8 cellular contexts compared by ENCODE assay signal in the genomic region with DNA sequence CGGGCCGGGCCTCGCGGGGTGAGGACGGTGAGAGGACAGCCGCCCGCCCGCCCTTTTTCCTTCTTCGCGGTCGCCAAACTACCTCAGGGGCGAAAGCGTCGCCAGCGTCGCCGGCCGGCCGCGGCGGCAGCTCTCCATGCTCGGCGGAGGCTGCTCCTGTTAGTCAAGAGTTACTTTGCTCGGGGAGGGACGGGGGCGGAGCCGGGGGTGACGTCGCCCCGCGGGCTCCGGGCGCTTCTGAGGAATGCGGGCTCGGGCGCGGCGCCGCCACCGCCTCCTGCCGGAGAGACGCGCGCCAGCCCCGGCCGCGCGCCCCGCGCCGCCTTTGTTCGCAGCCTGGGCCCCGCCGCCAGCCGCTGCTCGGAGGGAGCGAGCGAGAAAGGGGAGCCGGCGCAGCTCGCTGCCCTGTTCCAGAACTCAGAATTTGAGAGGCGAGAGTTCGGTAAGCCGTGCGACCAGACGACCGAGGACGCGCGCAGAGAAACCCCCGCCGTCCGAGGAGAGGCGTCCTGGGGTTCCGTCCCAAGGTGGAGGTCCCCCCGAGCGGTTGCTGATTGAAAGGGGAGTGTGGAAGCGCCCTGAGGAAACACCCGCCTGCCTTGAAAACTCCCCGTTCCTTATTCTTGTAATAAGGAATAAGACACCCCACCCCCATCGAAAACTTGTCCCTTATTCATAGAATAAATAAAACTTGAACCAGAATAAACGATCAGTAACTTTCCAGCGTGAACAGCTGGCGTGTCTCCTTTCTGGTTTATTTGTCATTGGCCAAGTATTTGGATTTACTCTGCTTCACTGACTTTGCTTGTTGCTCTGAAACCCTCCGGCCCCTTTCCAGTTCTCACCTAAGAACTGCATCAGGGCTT. TPM values are rescaled to one million over a fixed set of nuclear protein-coding genes. Genes with fewer than 3 reads are reported as not detected.
DNase-seq lines count a peak whose midpoint lies in the region; ATAC-seq and TF ChIP-seq lines count a peak whose summit lies in the region.

Gene PTPRK (minus strand): TSS at position 164 of the 866 bp plus-strand sequence. CDS start 241 bp downstream, outside the sequence.

- TSS peak; percentile 88 for BruUV-seq in IMR-90 (replicated peaks; lab: Mats Ljungman, UMichigan)

- intact Hi-C loops in IMR-90 (cut with micrococcal nuclease), result loop anchor here (1.0 to 10.0 kb wide), 6 partner anchors 210 to 1057 kb away; partner anchors contain the start of gene LAMA2
- intact Hi-C loops in cardiac septum (cut with DNase I), result loop anchor here (10.0 kb wide), 1 partner anchor 204 kb away; no protein-coding TSS in a partner anchor
- intact Hi-C loops in tibial artery (cut with DNase I; ENCODE audit: low total_unique reads), result no loop called here

- peak within 1 kb of the TSS; percentile 96 for H3K4me2 ChIP-seq in IMR-90 (ENCODE audit: low read depth, low read length)
- peak within 1 kb of the TSS; percentile 97 for H3K4me2 ChIP-seq in trophoblast cell (ENCODE audit: low read length)

- ATAC-seq in GM21528 (IDR thresholded peaks at IDR 0.05; ENCODE audit: low FRiP score, unreplicated experiment) (peak; percentile 94), IMR-90 (ENCODE audit: low read depth) (peak; percentile 86)

- peak within 1 kb of the TSS; percentile 93 for H4K12ac ChIP-seq in trophoblast cell (ENCODE audit: low read depth, low read length)

- DNase-seq in DMS79 treated with DMSO at 0.1 percent for 48 hours (lab: John Stamatoyannopoulos, UW) (peak; percentile 50), IMR-90 (peak; percentile 91), SKM-1 (lab: John Stamatoyannopoulos, UW; ENCODE audit: unreplicated experiment) (peak; percentile 82), cardiac septum (ENCODE audit: low spot score) (peak; percentile 94), trophoblast cell (peak; percentile 89 to 93), tibial artery (peak; percentile 91 to 95)

- peaks cover 5% of the 10 kb centered on the region; the same call in 1 of the 2 replicates for H3K4me1 ChIP-seq in IMR-90 (ENCODE audit: control insufficient read depth, insufficient read depth, low read length)
- peaks cover 3 to 7% of the 10 kb centered on the region in 2 experiments for H3K4me1 ChIP-seq in trophoblast cell (ENCODE audit: control insufficient read depth in 1 of 2, insufficient read depth in 2 of 2, low read length in 2 of 2)
- H3K4me1 ChIP-seq in tibial artery, result peaks cover 0 to 36% (median 14%) of the 10 kb centered on the region in 4 donors

- no peaks in the 10 kb centered on the region for H3K9me1 ChIP-seq in IMR-90 (ENCODE audit: insufficient read depth, low read length)

- H2AK5ac ChIP-seq in IMR-90 (ENCODE audit: low read depth, low read length) (peak within 1 kb of the TSS; percentile 55; the same call in 1 of the 2 replicates), trophoblast cell (ENCODE audit: low read length) (no peak within 1 kb of the TSS)

- H3K27me3 ChIP-seq in IMR-90 (ENCODE audit: control insufficient read depth, insufficient read depth, low read length), result no peaks in the 10 kb centered on the region
- no peaks in the 10 kb centered on the region for H3K27me3 ChIP-seq in trophoblast cell (ENCODE audit: insufficient read depth, low read length)
- H3K27me3 ChIP-seq in tibial artery, result no peaks in the 10 kb centered on the region

- H3K9ac ChIP-seq in IMR-90 (ENCODE audit: low read depth, low read length) (peak within 1 kb of the TSS; percentile 96), trophoblast cell (ENCODE audit: low read length) (peak within 1 kb of the TSS; percentile 99)

- peak; percentile 53 for TF ChIP-seq RAD21 in IMR-90 (IDR thresholded peaks at IDR 0.05; ENCODE audit: low read length)

- H3K14ac ChIP-seq in IMR-90 (replicated peaks; ENCODE audit: low read depth, low read length) (peak within 1 kb of the TSS; percentile 97), trophoblast cell (ENCODE audit: low read length) (peak within 1 kb of the TSS; percentile 62)

- POLR2A ChIA-PET in IMR-90 (lab: Charles Lee; ENCODE audit: unreplicated experiment), result interaction anchor here (0.6 kb wide), 1 partner anchor 245 kb away, joined by 3 read pairs; no protein-coding TSS in a partner anchor

- no peaks in the 10 kb centered on the region for H3K36me3 ChIP-seq in IMR-90 (ENCODE audit: control insufficient read depth, insufficient read depth, low read length)
- no peaks in the 10 kb centered on the region for H3K36me3 ChIP-seq in trophoblast cell (ENCODE audit: control insufficient read depth in 1 of 2, insufficient read depth in 2 of 2, low read length in 2 of 2)
- H3K36me3 ChIP-seq in tibial artery, result no peaks in the 10 kb centered on the region

- peak within 1 kb of the TSS; percentile 88; the same call in 2 of the 3 replicates for H2BK15ac ChIP-seq in IMR-90 (ENCODE audit: low read depth, low read length)

- in situ Hi-C loops in IMR-90 (cut with MboI; ENCODE audit: low sequenced_read_pairs), result loop anchor here (10.0 kb wide), 1 partner anchor 204 kb away; no protein-coding TSS in a partner anchor

- CTCF ChIA-PET in IMR-90 (lab: Yijun Ruan, JAX), result interaction anchor here (0.6 to 1.3 kb wide), 3 partner anchors 150 to 532 kb away, joined by 3 read pairs; no protein-coding TSS in a partner anchor

- peaks cover 7 to 33% of the 10 kb centered on the region in 2 experiments for H3K79me1 ChIP-seq in IMR-90 (ENCODE audit: low read depth in 1 of 2, low read length in 2 of 2)
- peaks cover 15% of the 10 kb centered on the region for H3K79me1 ChIP-seq in trophoblast cell (ENCODE audit: low read length)

- H3K18ac ChIP-seq in IMR-90 (ENCODE audit: low read depth, low read length) (peak within 1 kb of the TSS; percentile 90), trophoblast cell (ENCODE audit: low read length) (peak within 1 kb of the TSS; percentile 89)

- peak within 1 kb of the TSS; percentile 99 for H3K56ac ChIP-seq in IMR-90 (ENCODE audit: extremely low read depth, insufficient read depth, low read length)

- H3K9me3 ChIP-seq in IMR-90 (ENCODE audit: control insufficient read depth, insufficient read depth, low read length) (no peaks in the 10 kb centered on the region), trophoblast cell (ENCODE audit: insufficient read depth, low read depth, low read length) (no peaks in the 10 kb centered on the region), tibial artery (no peaks in the 10 kb centered on the region)

- dilution Hi-C loops in IMR-90 (cut with HindIII; ENCODE audit: low sequenced_read_pairs, unreplicated experiment), result no loop called here

- peak within 1 kb of the TSS; percentile 74 to 92 for H4K8ac ChIP-seq in IMR-90 (ENCODE audit: low read depth in 2 of 2, low read length in 2 of 2)
- peak within 1 kb of the TSS; percentile 81 for H4K8ac ChIP-seq in trophoblast cell (ENCODE audit: low read depth, low read length)

- H3K79me2 ChIP-seq in trophoblast cell (ENCODE audit: control insufficient read depth, insufficient read depth, low read length, poor library complexity), result peaks cover 13% of the 10 kb centered on the region

- peak within 1 kb of the TSS; percentile 71 for H2BK12ac ChIP-seq in trophoblast cell (ENCODE audit: low read length)

- peak within 1 kb of the TSS; percentile 95 for H2BK120ac ChIP-seq in IMR-90 (ENCODE audit: low read depth, low read length)
- H2BK120ac ChIP-seq in trophoblast cell (ENCODE audit: insufficient read depth, low read length, poor library complexity), result peak within 1 kb of the TSS; percentile 94

- TF ChIP-seq CTCF in IMR-90 (conservative IDR thresholded peaks at IDR 0.05; ENCODE audit: low read depth, low read length), result peak; percentile 69
- TF ChIP-seq CTCF in tibial artery (IDR thresholded peaks at IDR 0.05), result peak; percentile 45 to 74

- peak within 1 kb of the TSS; percentile 69 for H4K5ac ChIP-seq in IMR-90 (ENCODE audit: low read depth, low read length)

- peak within 1 kb of the TSS; percentile 97 for H3K23ac ChIP-seq in IMR-90 (ENCODE audit: low read depth, low read length)
- no peak within 1 kb of the TSS for H3K23ac ChIP-seq in trophoblast cell (ENCODE audit: low read length)

- H4K91ac ChIP-seq in IMR-90 (ENCODE audit: insufficient read depth, low read depth, low read length) (peak within 1 kb of the TSS; percentile 92), trophoblast cell (ENCODE audit: low read depth, low read length) (peak within 1 kb of the TSS; percentile 88)

- peaks cover 26% of the 10 kb centered on the region; the same call in 1 of the 2 replicates for H4K20me1 ChIP-seq in IMR-90 (ENCODE audit: insufficient read depth, low read length)

- TF ChIP-seq POLR2A in IMR-90 (IDR thresholded peaks at IDR 0.05; ENCODE audit: low read depth, low read length), result peak; percentile 90

- H2BK5ac ChIP-seq in IMR-90 (ENCODE audit: low read depth, low read length, poor library complexity, severe bottlenecking), result peak within 1 kb of the TSS; percentile 94
- H2BK5ac ChIP-seq in trophoblast cell (ENCODE audit: low read depth, low read length, poor library complexity), result peak within 1 kb of the TSS; percentile 93

- H3K27ac ChIP-seq in IMR-90 (ENCODE audit: insufficient read depth, low read length) (peak within 1 kb of the TSS; percentile 98), adipose tissue (ENCODE audit: low read depth, low read length) (no peak within 1 kb of the TSS), trophoblast cell (ENCODE audit: low read depth, low read length) (peak within 1 kb of the TSS; percentile 84), tibial artery (peak within 1 kb of the TSS; percentile 98)

- H2AFZ ChIP-seq in IMR-90 (replicated peaks; ENCODE audit: low read length, poor library complexity), result peak within 1 kb of the TSS; percentile 97
- H2AFZ ChIP-seq in trophoblast cell (ENCODE audit: insufficient read depth, low read length, poor library complexity), result peak within 1 kb of the TSS; percentile 99

- H3K4ac ChIP-seq in IMR-90 (ENCODE audit: low read depth, low read length) (peak within 1 kb of the TSS; percentile 95), trophoblast cell (ENCODE audit: low read depth, low read length) (peak within 1 kb of the TSS; percentile 65)

- WGBS in IMR-90 (ENCODE audit: extremely low coverage in 2 of 2, insufficient read length in 1 of 2), 2 experiments, result 0% methylated on average over 42 of the region's 85 CpGs; no CpG with 5 or more reads in 1 of the 2 experiments
- 0 to 1% (median 1%) methylated on average over 48 to 85 of the region's 85 CpGs for WGBS in adipose tissue, 3 donors
- WGBS in trophoblast cell (ENCODE audit: extremely low coverage, insufficient coverage, insufficient read length), result no CpG with 5 or more reads among the region's 85 CpGs

- peak within 1 kb of the TSS; percentile 80 for H2BK20ac ChIP-seq in IMR-90 (ENCODE audit: low read depth, low read length)

- H3K4me3 ChIP-seq in IMR-90 (ENCODE audit: insufficient read depth, low read depth, low read length) (peak within 1 kb of the TSS; percentile 93), trophoblast cell (ENCODE audit: low read depth, low read length) (peak within 1 kb of the TSS; percentile 93), tibial artery (peak within 1 kb of the TSS; percentile 86 to 92)

- peak within 1 kb of the TSS; percentile 98 for H2AK9ac ChIP-seq in IMR-90 (replicated peaks; ENCODE audit: low read depth, low read length, poor library complexity)

RNA-seq across cellular contexts. Expression of gene PTPRK, which starts in this region (rescaled TPM):
- total RNA-seq in IMR-90 (2012; rRNA removed) (66.1 and 80.8 TPM in 2 replicates), cardiac septum (51.4 TPM)
- polyA plus RNA-seq in IMR-90 (2012; rRNA removed) (14.1 and 18.0 TPM in 2 replicates), adipose tissue (10 to 100 TPM in 2 of 3 donors, 1 to 10 TPM in 1; 3.1 to 18.6 (median 11.3) TPM)
- polyA plus RNA-seq in IMR-90 (2012; cell fraction: cytosol; rRNA removed), result 7.3 and 16.2 TPM in 2 replicates
- 3.5 and 12.9 TPM in 2 replicates for polyA plus RNA-seq in IMR-90 (2012; cell fraction: nucleus; rRNA removed; ENCODE audit: low replicate concordance)
- 15.0 and 15.3 TPM in 2 replicates for polyA plus RNA-seq in trophoblast cell (2013)
